8 cellular contexts compared by ENCODE assay signal in genomic region chr3:115783938-115784738, GRCh38.
DNase-seq lines count a peak whose midpoint lies in the region; ATAC-seq, FAIRE-seq and TF ChIP-seq lines count a peak whose summit lies in the region.

No MANE protein-coding gene starts in this region.

- peak overlapping the region; percentile 85 for H3K4me2 ChIP-seq in keratinocyte (ENCODE audit: control insufficient read depth, extremely low read depth, insufficient read depth, low read depth, low read length)

- H3K79me2 ChIP-seq in keratinocyte (ENCODE audit: control insufficient read depth, insufficient read depth, low read length), result no peaks in the 10 kb centered on the region

- TF ChIP-seq CTCF in AG10803 (conservative IDR thresholded peaks at IDR 0.05; ENCODE audit: low read length) (peak; percentile 68), keratinocyte (optimal IDR thresholded peaks at IDR 0.05 in 1 of 3, IDR thresholded peaks at IDR 0.05 in 1 of 3, conservative IDR thresholded peaks at IDR 0.05 in 1 of 3; ENCODE audit: extremely low read depth in 1 of 3, insufficient read depth in 2 of 3, low read length in 3 of 3) (peak; percentile 92 to 97 (median 95))

- H3K27me3 ChIP-seq in keratinocyte (ENCODE audit: control insufficient read depth, extremely low read depth, insufficient read depth, low read length), result no peaks in the 10 kb centered on the region

- FAIRE-seq in keratinocyte (lab: Jason Lieb, UNC), result peak; percentile 62

- DNase-seq in AG10803 (ENCODE audit: low read depth), result peak; percentile 88
- DNase-seq in NCI-H345 (lab: John Stamatoyannopoulos, UW), result peak; percentile 79
- DNase-seq in activated CD4-positive, CD25-positive, alpha-beta regulatory T cell (lab: John Stamatoyannopoulos, UW), result peak; percentile 70 to 84 (median 76)
- DNase-seq in central memory CD4-positive, alpha-beta T cell, result peak; percentile 93
- no peak for DNase-seq in keratinocyte (ENCODE audit: low read depth, low spot score)
- DNase-seq in stimulated activated CD4-positive, alpha-beta T cell treated with anti-CD3 and anti-CD28 coated beads, Interleukin-12 subunit alpha, Interleukin-12 subunit beta, amount 100 ng/mL, for 48 hours (ENCODE audit: low read depth in 2 of 3, low spot score in 1 of 3), result peak; percentile 77 to 86 (median 78)

- no peaks in the 10 kb centered on the region for H4K20me1 ChIP-seq in keratinocyte (ENCODE audit: control insufficient read depth, extremely low read depth, insufficient read depth, low read length)

- H3K9ac ChIP-seq in keratinocyte (ENCODE audit: control insufficient read depth, extremely low read depth, insufficient read depth, low read length), result peak overlapping the region; percentile 76

- peak overlapping the region; percentile 84 for H3K27ac ChIP-seq in keratinocyte (ENCODE audit: control insufficient read depth, insufficient read depth, low read length)

- peak; percentile 88 for ATAC-seq in GM19035 (IDR thresholded peaks at IDR 0.05; ENCODE audit: unreplicated experiment)
- ATAC-seq in HG03354 (IDR thresholded peaks at IDR 0.05; ENCODE audit: poor library complexity, severe bottlenecking, unreplicated experiment), result peak; percentile 92

- H3K4me3 ChIP-seq in AG10803 (ENCODE audit: low read length), result peak overlapping the region; percentile 71
- peak overlapping the region; percentile 48 to 59 (median 49) for H3K4me3 ChIP-seq in keratinocyte (ENCODE audit: control insufficient read depth in 2 of 3, extremely low read depth in 1 of 3, insufficient read depth in 2 of 3, low read depth in 1 of 3, low read length in 3 of 3)

- no peaks in the 10 kb centered on the region for H3K36me3 ChIP-seq in keratinocyte (ENCODE audit: control insufficient read depth in 2 of 2, extremely low read depth in 1 of 2, insufficient read depth in 2 of 2, low read length in 2 of 2)

- H3K4me1 ChIP-seq in keratinocyte (ENCODE audit: control insufficient read depth, extremely low read depth, insufficient read depth, low read length), result peaks cover 29% of the 10 kb centered on the region

- H2AFZ ChIP-seq in keratinocyte (ENCODE audit: control insufficient read depth, low read length), result peak overlapping the region; percentile 83

- dilution Hi-C loops in keratinocyte (cut with MboI; ENCODE audit: extremely low pct_ligation_motif_present, low sequenced_read_pairs), result no loop called here

- no peaks in the 10 kb centered on the region for H3K9me3 ChIP-seq in keratinocyte (ENCODE audit: control insufficient read depth, low read depth, low read length)

- no peaks in the 10 kb centered on the region for H3K9me1 ChIP-seq in keratinocyte (ENCODE audit: control insufficient read depth, extremely low read depth, insufficient read depth, low read length)
